Comparison of ENCODE assay signal across 18 cellular contexts in the genomic region with DNA sequence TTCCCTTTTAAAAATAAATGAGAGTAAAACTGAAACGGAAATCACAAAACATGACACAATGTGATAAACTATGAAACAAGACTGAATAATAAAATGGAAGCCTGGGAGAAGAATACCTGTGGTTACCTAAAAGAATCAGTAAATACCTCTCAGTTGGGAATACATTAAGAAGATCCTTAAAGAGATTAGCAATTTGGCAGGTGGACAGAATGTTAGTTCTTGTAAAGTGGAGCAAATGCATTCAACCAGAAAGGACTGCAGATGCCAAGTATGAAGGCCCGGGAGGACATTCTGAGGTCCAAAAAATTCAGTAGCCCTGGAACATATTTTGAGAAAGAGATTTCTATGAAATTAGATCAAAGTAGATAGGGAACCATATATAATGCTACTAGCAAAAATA.
"Had no signal": no experiment of that assay in that cellular context is flagged by ENCODE, and none has a peak within 500 bp of the region (broad histone marks: within the 10 kb centered on the region; RNA-seq: fewer than 3 reads in every experiment).

No MANE protein-coding gene starts in this region.

- ATAC-seq: activated CD4-positive, alpha-beta T cell treated with anti-CD3 and anti-CD28 coated beads for 36 hours; gastroesophageal sphincter; heart left ventricle; left lobe of liver; stimulated activated naive B cell treated with anti-CD40 and anti-IgM and Interleukin-4, amounts not matched to agents 10 μg/mL and 1 μg/mL and 100 μg/mL, for 72 hours; WTC11 had no signal

- DNase-seq: activated CD4-positive, alpha-beta memory T cell treated with anti-CD3 and anti-CD28 coated beads for 36 hours; activated CD4-positive, alpha-beta T cell treated with anti-CD3 and anti-CD28 coated beads for 36 hours; activated T-cell treated with anti-CD3 and anti-CD28 coated beads for 4 hours; dermis blood vessel endothelial cell; effector memory CD4-positive, alpha-beta T cell; heart left ventricle; kidney; mammary epithelial cell; midbrain; nephron progenitor cell; nucleus accumbens; sigmoid colon; stimulated activated CD4-positive, alpha-beta T cell treated with anti-CD3 and anti-CD28 coated beads, Interleukin-4, amount 100 ng/mL, for 24 hours; stimulated activated naive B cell treated with anti-CD40 and anti-IgM and Interleukin-4, amounts not matched to agents 10 μg/mL and 1 μg/mL and 100 μg/mL, for 72 hours had no signal

- H3K27me3 ChIP-seq: esophagus muscularis mucosa, gastroesophageal sphincter, heart left ventricle, sigmoid colon had no signal

- H3K4me1 ChIP-seq: heart left ventricle had no signal

- H3K9me3 ChIP-seq: esophagus muscularis mucosa, gastroesophageal sphincter, heart left ventricle, sigmoid colon had no signal

- H3K36me3 ChIP-seq: esophagus muscularis mucosa, gastroesophageal sphincter, heart left ventricle, sigmoid colon had no signal

- H3K4me3 ChIP-seq: esophagus muscularis mucosa, gastroesophageal sphincter, heart left ventricle, sigmoid colon had no signal

- H3K27ac ChIP-seq: esophagus muscularis mucosa, gastroesophageal sphincter, heart left ventricle, sigmoid colon had no signal
